13 cellular contexts compared by ENCODE assay signal in the genomic region with DNA sequence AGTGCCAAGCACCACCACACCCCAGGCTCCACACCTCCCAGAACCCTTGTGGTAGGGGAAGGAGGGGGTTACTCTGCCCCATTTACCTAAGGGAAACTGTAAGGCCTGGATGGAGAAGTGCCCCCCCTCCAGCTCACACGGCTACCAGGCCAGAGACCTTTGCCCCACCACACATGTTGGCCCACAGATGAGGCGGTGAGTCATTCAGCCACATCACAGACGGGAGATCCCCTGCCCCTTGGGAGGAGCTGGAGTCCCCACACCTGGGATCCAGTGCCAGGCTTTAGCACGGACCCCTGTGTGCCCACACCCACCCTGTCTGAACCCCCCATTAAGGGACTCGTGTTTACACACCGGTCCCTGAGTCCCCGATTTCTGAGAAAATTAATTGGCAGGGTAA. TPM values are rescaled to one million over a fixed set of nuclear protein-coding genes. Genes with fewer than 3 reads are reported as not detected.
DNase-seq lines count a peak whose midpoint lies in the region; ATAC-seq and TF ChIP-seq lines count a peak whose summit lies in the region.
"Had no signal": no experiment of that assay in that cellular context is flagged by ENCODE, and none has a peak within 500 bp of the region (broad histone marks: within the 10 kb centered on the region; RNA-seq: fewer than 3 reads in every experiment).

No MANE protein-coding gene starts in this region.

- H3K4me3 Mint-ChIP-seq in natural killer cell: no peak overlapping the region
- no peak overlapping the region for H3K4me3 Mint-ChIP-seq in natural killer cell treated with Interleukin-12 subunit alpha and Interleukin-12 subunit beta and Interleukin-15 and Interleukin-18, amount 100 ng/mL, for 72 hours
- H3K4me3 Mint-ChIP-seq: CD4-positive, alpha-beta T cell; immature natural killer cell had no signal

- H3K27me3 Mint-ChIP-seq in natural killer cell (ENCODE audit: low read depth in 2 of 2): peaks cover 19 to 30% of the 10 kb centered on the region in 2 donors
- peaks cover 19% of the 10 kb centered on the region in 2 donors for H3K27me3 Mint-ChIP-seq in natural killer cell treated with Interleukin-12 subunit alpha and Interleukin-12 subunit beta and Interleukin-15 and Interleukin-18, amount 100 ng/mL, for 72 hours

- H3K9me3 Mint-ChIP-seq in natural killer cell: no peaks in the 10 kb centered on the region
- H3K9me3 Mint-ChIP-seq in natural killer cell treated with Interleukin-12 subunit alpha and Interleukin-12 subunit beta and Interleukin-15 and Interleukin-18, amount 100 ng/mL, for 72 hours: no peaks in the 10 kb centered on the region
- H3K9me3 Mint-ChIP-seq: CD4-positive, alpha-beta T cell had no signal

- H3K4me1 ChIP-seq in upper lobe of right lung: no peaks in the 10 kb centered on the region
- H3K4me1 ChIP-seq in mesendoderm (ENCODE audit: control insufficient read depth, low read depth, low read length): no peaks in the 10 kb centered on the region

- no peak overlapping the region for H3K4me2 ChIP-seq in mesendoderm (ENCODE audit: low read length)

- no peak overlapping the region for H3K4me3 ChIP-seq in upper lobe of right lung
- H3K4me3 ChIP-seq in mesendoderm (ENCODE audit: low read length): no peak overlapping the region
- H3K4me3 ChIP-seq: sigmoid colon had no signal

- H3K36me3 ChIP-seq in upper lobe of right lung (no peaks in the 10 kb centered on the region), mesendoderm (ENCODE audit: control insufficient read depth, insufficient read depth, low read length) (no peaks in the 10 kb centered on the region)
- H3K36me3 ChIP-seq: sigmoid colon had no signal

- H3K36me3 Mint-ChIP-seq in natural killer cell: no peaks in the 10 kb centered on the region
- no peaks in the 10 kb centered on the region for H3K36me3 Mint-ChIP-seq in natural killer cell treated with Interleukin-12 subunit alpha and Interleukin-12 subunit beta and Interleukin-15 and Interleukin-18, amount 100 ng/mL, for 72 hours
- H3K36me3 Mint-ChIP-seq: immature natural killer cell had no signal

- ATAC-seq in natural killer cell (peak in 2 of 3 donors; percentile 48 to 50), upper lobe of right lung (peak; percentile 26), GM19035 (IDR thresholded peaks at IDR 0.05; ENCODE audit: unreplicated experiment) (no peak)
- no peak for ATAC-seq in natural killer cell treated with Interleukin-12 subunit alpha and Interleukin-12 subunit beta and Interleukin-15 and Interleukin-18, amount 100 ng/mL, for 72 hours

- no peak for TF ChIP-seq CTCF in natural killer cell (IDR thresholded peaks at IDR 0.05)
- TF ChIP-seq CTCF in upper lobe of right lung (IDR thresholded peaks at IDR 0.05): no peak

- no peaks in the 10 kb centered on the region for H3K79me1 ChIP-seq in mesendoderm (ENCODE audit: low read length)

- H3K27me3 ChIP-seq in upper lobe of right lung: peaks cover 18% of the 10 kb centered on the region
- H3K27me3 ChIP-seq in mesendoderm (ENCODE audit: insufficient read depth, low read length, poor library complexity): peaks cover 20% of the 10 kb centered on the region

- intact Hi-C loops in natural killer cell (cut with micrococcal nuclease) (no loop called here), upper lobe of right lung (cut with DNase I) (no loop called here), posterior cingulate gyrus (cut with DNase I) (no loop called here)

- no peak overlapping the region for H2BK5ac ChIP-seq in mesendoderm (ENCODE audit: low read length)

- no peaks in the 10 kb centered on the region for H3K9me3 ChIP-seq in upper lobe of right lung
- H3K9me3 ChIP-seq: sigmoid colon had no signal

- H4K8ac ChIP-seq in mesendoderm (ENCODE audit: low read depth, low read length): no peak overlapping the region

- no peak overlapping the region for H2BK15ac ChIP-seq in mesendoderm (replicated peaks; ENCODE audit: low read depth)

- no peak overlapping the region for H3K56ac ChIP-seq in mesendoderm (ENCODE audit: low read length)

- H3K18ac ChIP-seq in mesendoderm (ENCODE audit: low read length): no peak overlapping the region

- WGBS in mesendoderm (ENCODE audit: extremely low coverage, insufficient coverage, low lambda C conversion rate): no CpG with 5 or more reads among the region's 7 CpGs

- H3K27ac Mint-ChIP-seq in natural killer cell: no peak overlapping the region
- H3K27ac Mint-ChIP-seq in natural killer cell treated with Interleukin-12 subunit alpha and Interleukin-12 subunit beta and Interleukin-15 and Interleukin-18, amount 100 ng/mL, for 72 hours: no peak overlapping the region
- H3K27ac Mint-ChIP-seq: CD4-positive, alpha-beta T cell; immature natural killer cell had no signal

- H4K5ac ChIP-seq in mesendoderm (ENCODE audit: low read length): no peak overlapping the region

- H3K27ac ChIP-seq in upper lobe of right lung (no peak overlapping the region), mesendoderm (ENCODE audit: low read depth, low read length) (no peak overlapping the region)
- H3K27ac ChIP-seq: sigmoid colon had no signal

- H3K4ac ChIP-seq in mesendoderm (ENCODE audit: low read depth, low read length): no peak overlapping the region

- H3K79me2 ChIP-seq in mesendoderm (ENCODE audit: control insufficient read depth, insufficient read depth, low read length): no peaks in the 10 kb centered on the region

- H3K4me1 Mint-ChIP-seq in natural killer cell: no peaks in the 10 kb centered on the region
- no peaks in the 10 kb centered on the region for H3K4me1 Mint-ChIP-seq in natural killer cell treated with Interleukin-12 subunit alpha and Interleukin-12 subunit beta and Interleukin-15 and Interleukin-18, amount 100 ng/mL, for 72 hours (ENCODE audit: low read depth in 2 of 2)
- H3K4me1 Mint-ChIP-seq: immature natural killer cell had no signal

- H2AK5ac ChIP-seq in mesendoderm (ENCODE audit: low read length): no peak overlapping the region

- no peak for DNase-seq in natural killer cell
- DNase-seq in natural killer cell treated with Interleukin-12 subunit alpha and Interleukin-12 subunit beta and Interleukin-15 and Interleukin-18, amount 100 ng/mL, for 72 hours (ENCODE audit: low spot score): no peak
- DNase-seq in NOMO-1 treated with DMSO at 0.1 percent for 48 hours (lab: John Stamatoyannopoulos, UW; ENCODE audit: unreplicated experiment): peak; percentile 47
- DNase-seq in fibroblast of gingiva (ENCODE audit: low read depth): peak; percentile 10
- DNase-seq in upper lobe of right lung: no peak
- no peak for DNase-seq in mesendoderm
- no peak for DNase-seq in posterior cingulate gyrus
- DNase-seq: activated CD4-positive, alpha-beta T cell treated with anti-CD3 and anti-CD28 coated beads for 1 hour; CD4-positive, alpha-beta T cell; immature natural killer cell; NCI-H2081 treated with DMSO at 0.1 percent for 48 hours; sigmoid colon had no signal

- H2BK120ac ChIP-seq in mesendoderm (ENCODE audit: low read depth, low read length): no peak overlapping the region

- no peak overlapping the region for H3K9ac ChIP-seq in mesendoderm (ENCODE audit: low read length)

- H3K23ac ChIP-seq in mesendoderm (ENCODE audit: low read length): no peak overlapping the region

RNA-seq across cellular contexts. Expression of a gene that starts 24.9 kb away (rescaled TPM):
- 10 to 100 TPM in 1 of 3 donors, 1 to 10 TPM in 2; 2.6 to 27.9 (median 6.3) TPM for total RNA-seq in natural killer cell
- total RNA-seq in natural killer cell treated with Interleukin-12 subunit alpha and Interleukin-12 subunit beta and Interleukin-15 and Interleukin-18, amount 100 ng/mL, for 72 hours: 1 to 10 TPM; 1.2 to 2.0 TPM
- total RNA-seq in upper lobe of right lung: 42.1 TPM
- 4.1 TPM for polyA plus RNA-seq in mesendoderm (2013, experiment 1 of 2)
- 4.4 TPM for polyA plus RNA-seq in mesendoderm (2013, experiment 2 of 2)

Comparison
In these comparisons a context has a peak if more than half of its experiments do, and no peak if none do; other contexts are left out.
1. ATAC-seq: peak in natural killer cell (2 of 3) and upper lobe of right lung (single experiment); none in natural killer cell treated with Interleukin-12 subunit alpha and Interleukin-12 subunit beta and Interleukin-15 and Interleukin-18, amount 100 ng/mL, for 72 hours (0 of 2) and GM19035 (single experiment).
2. DNase-seq: peak in NOMO-1 treated with DMSO at 0.1 percent for 48 hours (single experiment) and fibroblast of gingiva (single experiment); none in natural killer cell (single experiment), natural killer cell treated with Interleukin-12 subunit alpha and Interleukin-12 subunit beta and Interleukin-15 and Interleukin-18, amount 100 ng/mL, for 72 hours (single experiment), upper lobe of right lung (single experiment), mesendoderm (single experiment) and posterior cingulate gyrus (0 of 10).